28 cellular contexts compared by ENCODE assay signal in the genomic region with DNA sequence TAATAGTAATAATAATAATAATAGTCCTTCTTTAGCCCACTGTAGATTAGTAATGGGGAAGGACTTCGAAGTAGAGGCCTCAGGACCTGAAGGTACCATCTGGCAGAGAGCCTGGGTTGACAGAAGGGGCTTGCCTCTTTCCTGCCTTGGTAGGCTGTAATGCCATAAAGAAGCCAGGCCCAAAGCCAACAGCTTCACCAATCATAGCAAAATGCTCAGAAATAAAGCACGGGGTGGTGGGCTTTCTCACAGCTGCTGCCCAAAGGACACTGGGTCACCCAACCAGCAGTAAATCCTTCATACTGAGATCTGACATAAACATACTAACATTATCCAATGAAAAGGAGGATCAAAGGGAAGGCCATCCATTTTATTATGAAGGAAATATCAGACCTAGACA.
DNase-seq lines count a peak whose midpoint lies in the region; ATAC-seq, FAIRE-seq and TF ChIP-seq lines count a peak whose summit lies in the region.
"Had no signal": no experiment of that assay in that cellular context is flagged by ENCODE, and none has a peak within 500 bp of the region (broad histone marks: within the 10 kb centered on the region; RNA-seq: fewer than 3 reads in every experiment).

No MANE protein-coding gene starts in this region.

- peak overlapping the region; percentile 58 to 95 (median 79) for H3K4me2 ChIP-seq in BLaER1 treated with 17β-estradiol and CSF1 and Interleukin-3, amounts not matched to agents 10 nM and 100 nM
- H3K4me2 ChIP-seq in OCI-LY3 (ENCODE audit: low read length) (peak overlapping the region; percentile 63), GM23338 (no peak overlapping the region)

- H3K36me3 ChIP-seq in BLaER1 treated with 17β-estradiol and CSF1 and Interleukin-3, amounts not matched to agents 10 nM and 100 nM: peaks cover 11 to 44% (median 26%) of the 10 kb centered on the region in 11 experiments; a peak in 19 of 22 replicates
- H3K36me3 ChIP-seq in OCI-LY3 (replicated peaks; ENCODE audit: low read depth, low read length) (no peaks in the 10 kb centered on the region), GM23338 (ENCODE audit: insufficient read depth) (no peaks in the 10 kb centered on the region)
- H3K36me3 ChIP-seq: BE2C, breast epithelium, sigmoid colon, tibial nerve had no signal

- no peak for FAIRE-seq in RCC 7860 (lab: Jason Lieb, UNC)
- FAIRE-seq: G401.6, TTC549 had no signal

- H3K4me1 Mint-ChIP-seq in IgD-negative memory B cell (peaks cover 20 to 34% (median 28%) of the 10 kb centered on the region in 3 donors), GM23338 (no peaks in the 10 kb centered on the region; the same call in 2 of the 3 replicates)

- H3K9ac ChIP-seq in BLaER1 treated with 17β-estradiol and CSF1 and Interleukin-3, amounts not matched to agents 10 nM and 100 nM: peak overlapping the region in 9 of 11 experiments; percentile 1 to 59 (median 30); a peak in 8 of 22 replicates
- H3K9ac ChIP-seq in OCI-LY3 (ENCODE audit: low read length): no peak overlapping the region

- TF ChIP-seq CTCF in OCI-LY3 (IDR thresholded peaks at IDR 0.05; ENCODE audit: low read depth, low read length): no peak
- no peak for TF ChIP-seq CTCF in GM23338 (conservative IDR thresholded peaks at IDR 0.05; ENCODE audit: low read depth in 2 of 2)

- H3K9me2 ChIP-seq in GM23338 (ENCODE audit: insufficient read depth): 0 out of 2 replicates have a peak, but pooled peaks cover 4% of the 10 kb centered on the region

- DNase-seq in germinal center (ENCODE audit: low spot score) (peak; percentile 10), NCI-H510A (lab: John Stamatoyannopoulos, UW) (no peak), RCC 7860 (ENCODE audit: low spot score) (no peak), GM23338 (ENCODE audit: low spot score) (no peak)
- DNase-seq: activated CD4-positive, CD25-positive, alpha-beta regulatory T cell treated with anti-CD3 and anti-CD28 coated beads, Interleukin-2, amount 50 U/mL, for 72 hours; activated CD8-positive, alpha-beta memory T cell treated with anti-CD3 and anti-CD28 coated beads for 24 hours; activated effector memory CD4-positive, alpha-beta T cell treated with Interleukin-2 at 50 U/mL for 16 hours; activated T-cell treated with anti-CD3 and anti-CD28 coated beads for 4 hours; BE2C; effector CD4-positive, alpha-beta T cell; hypothalamus; natural killer cell; NCI-H1105 treated with DMSO at 0.1 percent for 48 hours; NCI-H2081; NCI-H226; NCI-H774; sigmoid colon; stimulated activated CD4-positive, alpha-beta T cell treated with anti-CD3 and anti-CD28 coated beads, Interleukin-4, amount 100 ng/mL, for 24 hours had no signal

- no peaks in the 10 kb centered on the region for H3K27me3 ChIP-seq in BLaER1 treated with 17β-estradiol and CSF1 and Interleukin-3, amounts not matched to agents 10 nM and 100 nM
- H3K27me3 ChIP-seq in OCI-LY3 (ENCODE audit: low read depth, low read length): no peaks in the 10 kb centered on the region
- H3K27me3 ChIP-seq in GM23338 (ENCODE audit: insufficient read depth): no peaks in the 10 kb centered on the region
- H3K27me3 ChIP-seq: BE2C, breast epithelium, sigmoid colon, tibial nerve had no signal

- H4K20me1 ChIP-seq in BLaER1 treated with 17β-estradiol and CSF1 and Interleukin-3, amounts not matched to agents 10 nM and 100 nM: no peaks in the 10 kb centered on the region
- H4K20me1 ChIP-seq in OCI-LY3 (ENCODE audit: insufficient read depth, low read length) (no peaks in the 10 kb centered on the region), GM23338 (replicated peaks; ENCODE audit: insufficient read depth) (no peaks in the 10 kb centered on the region)

- peaks cover 2% of the 10 kb centered on the region for H3K36me3 Mint-ChIP-seq in IgD-negative memory B cell
- no peaks in the 10 kb centered on the region for H3K36me3 Mint-ChIP-seq in GM23338 (ENCODE audit: low read depth)
- H3K36me3 Mint-ChIP-seq: activated naive CD4-positive, alpha-beta T cell treated with anti-CD3 and anti-CD28 coated beads, Interleukin-2, amount 50 U/mL, for 72 hours had no signal

- H3K4me3 Mint-ChIP-seq in IgD-negative memory B cell (peak overlapping the region in 3 of 4 donors; percentile 6 to 84 (median 79)), GM23338 (no peak overlapping the region)
- H3K4me3 Mint-ChIP-seq: natural killer cell had no signal

- peaks cover 25 to 76% (median 28%) of the 10 kb centered on the region in 10 experiments for H3K4me1 ChIP-seq in BLaER1 treated with 17β-estradiol and CSF1 and Interleukin-3, amounts not matched to agents 10 nM and 100 nM
- H3K4me1 ChIP-seq in OCI-LY3 (ENCODE audit: low read length) (peaks cover 21% of the 10 kb centered on the region), GM23338 (ENCODE audit: insufficient read depth) (0 out of 2 replicates have a peak, but pooled peaks cover 2% of the 10 kb centered on the region)
- H3K4me1 ChIP-seq: BE2C, breast epithelium, sigmoid colon, tibial nerve had no signal

- H3K79me2 ChIP-seq in OCI-LY3 (ENCODE audit: low read length) (no peaks in the 10 kb centered on the region), GM23338 (replicated peaks; ENCODE audit: insufficient read depth) (no peaks in the 10 kb centered on the region)

- H3K27ac ChIP-seq in BLaER1 treated with 17β-estradiol and CSF1 and Interleukin-3, amounts not matched to agents 10 nM and 100 nM: peak overlapping the region; percentile 11 to 76 (median 49); a peak in 19 of 22 replicates
- H3K27ac ChIP-seq in OCI-LY3 (ENCODE audit: low read length) (no peak overlapping the region), GM23338 (ENCODE audit: low read depth) (no peak overlapping the region)
- H3K27ac ChIP-seq: breast epithelium, sigmoid colon, tibial nerve had no signal

- H3K9me3 ChIP-seq in BLaER1 treated with 17β-estradiol and CSF1 and Interleukin-3, amounts not matched to agents 10 nM and 100 nM (replicated peaks in 1 of 11): no peaks in the 10 kb centered on the region
- H3K9me3 ChIP-seq in OCI-LY3 (ENCODE audit: insufficient read depth, low read length): no peaks in the 10 kb centered on the region
- H3K9me3 ChIP-seq: BE2C, breast epithelium, sigmoid colon, tibial nerve had no signal

- H3K27me3 Mint-ChIP-seq in IgD-negative memory B cell (no peaks in the 10 kb centered on the region), GM23338 (ENCODE audit: insufficient read depth, low read depth, poor library complexity) (peaks cover 2% of the 10 kb centered on the region)

- no peaks in the 10 kb centered on the region for H3K9me3 Mint-ChIP-seq in IgD-negative memory B cell
- H3K9me3 Mint-ChIP-seq in GM23338: no peaks in the 10 kb centered on the region; the same call in 2 of the 3 replicates
- H3K9me3 Mint-ChIP-seq: activated naive CD4-positive, alpha-beta T cell treated with anti-CD3 and anti-CD28 coated beads, Interleukin-2, amount 50 U/mL, for 72 hours; natural killer cell had no signal

- H3K4me3 ChIP-seq in BLaER1 treated with 17β-estradiol and CSF1 and Interleukin-3, amounts not matched to agents 10 nM and 100 nM: peak overlapping the region in 4 of 10 experiments; percentile 20 to 40 (median 31); a peak in 5 of 20 replicates
- H3K4me3 ChIP-seq in OCI-LY3 (ENCODE audit: low read length) (peak overlapping the region; percentile 39; the same call in 1 of the 2 replicates), GM23338 (no peak overlapping the region)
- H3K4me3 ChIP-seq: breast epithelium, lung, sigmoid colon, tibial nerve had no signal

- ATAC-seq in GM18870 (IDR thresholded peaks at IDR 0.05; ENCODE audit: unreplicated experiment): no peak
- ATAC-seq in GM23338: no peak
- ATAC-seq: activated naive CD4-positive, alpha-beta T cell treated with anti-CD3 and anti-CD28 coated beads, Interleukin-2, amount 50 U/mL, for 72 hours; natural killer cell had no signal

- H2AFZ ChIP-seq in OCI-LY3 (ENCODE audit: low read depth, low read length): no peak overlapping the region
- H2AFZ ChIP-seq in GM23338: no peak overlapping the region

- H3F3A ChIP-seq in GM23338 (replicated peaks; ENCODE audit: low read depth): no peaks in the 10 kb centered on the region

- peak overlapping the region in 2 of 3 donors; percentile 3 to 68 for H3K27ac Mint-ChIP-seq in IgD-negative memory B cell
- no peak overlapping the region for H3K27ac Mint-ChIP-seq in GM23338
- H3K27ac Mint-ChIP-seq: activated naive CD4-positive, alpha-beta T cell treated with anti-CD3 and anti-CD28 coated beads, Interleukin-2, amount 50 U/mL, for 72 hours had no signal

TF ChIP-seq in GM23338, 12 proteins besides CTCF, POLR2A, EP300 and RAD21 (continues in another document):
- TF ChIP-seq NANOG (IDR thresholded peaks at IDR 0.05; ENCODE audit: borderline replicate concordance): no peak
- no peak for TF ChIP-seq ZNF114 (CRISPR knock-in tag; IDR thresholded peaks at IDR 0.05)
- no peak for TF ChIP-seq EZH2phosphoT487 (IDR thresholded peaks at IDR 0.05; ENCODE audit: unreplicated experiment)
- no peak for TF ChIP-seq POLR2AphosphoS5 (IDR thresholded peaks at IDR 0.05; ENCODE audit: low read depth)
- TF ChIP-seq REST (IDR thresholded peaks at IDR 0.05; ENCODE audit: unreplicated experiment): no peak
- no peak for TF ChIP-seq STAT1 (IDR thresholded peaks at IDR 0.05; ENCODE audit: unreplicated experiment)

Comparison
In these comparisons a context has a peak if more than half of its experiments do, and no peak if none do; other contexts are left out.
1. H3K27ac ChIP-seq: peak in BLaER1 treated with 17β-estradiol and CSF1 and Interleukin-3, amounts not matched to agents 10 nM and 100 nM (11 of 11); none in OCI-LY3 (single experiment) and GM23338 (single experiment).